ENCODE assay signal across 9 cellular contexts in genomic region chr10:93993414-93993781, GRCh38. TPM values are rescaled to one million over a fixed set of nuclear protein-coding genes. Genes with fewer than 3 reads are reported as not detected.
DNase-seq lines count a peak whose midpoint lies in the region; ATAC-seq and TF ChIP-seq lines count a peak whose summit lies in the region.
"Had no signal": no experiment of that assay in that cellular context is flagged by ENCODE, and none has a peak within 500 bp of the region (broad histone marks: within the 10 kb centered on the region; RNA-seq: fewer than 3 reads in every experiment).

No MANE protein-coding gene starts in this region.

- H3K9me3 ChIP-seq in left ventricle myocardium inferior (replicated peaks), result no peaks in the 10 kb centered on the region

- H3K4me1 ChIP-seq in left ventricle myocardium inferior, result peaks cover 40% of the 10 kb centered on the region

- peak overlapping the region; percentile 52 for H3K4me3 ChIP-seq in H7 (ENCODE audit: insufficient read depth, low read depth, low read length)
- H3K4me3 ChIP-seq in left ventricle myocardium inferior, result peak overlapping the region; percentile 76
- peak overlapping the region; percentile 77 for H3K4me3 ChIP-seq in skeletal muscle cell (ENCODE audit: low read depth, low read length)

- H3K27me3 ChIP-seq in H7 (ENCODE audit: control insufficient read depth, insufficient read depth, low read length), result peaks cover 65% of the 10 kb centered on the region
- peaks cover 33% of the 10 kb centered on the region for H3K27me3 ChIP-seq in left ventricle myocardium inferior (ENCODE audit: low read depth)

- no peak for TF ChIP-seq CTCF in left ventricle myocardium inferior (IDR thresholded peaks at IDR 0.05; ENCODE audit: borderline replicate concordance)

- intact Hi-C loops in left ventricle myocardium inferior (cut with micrococcal nuclease) (no loop called here), sciatic nerve (cut with DNase I) (no loop called here)

- peak; percentile 6 for ATAC-seq in SK-N-SH treated with all-trans-retinoic acid at 6 μM for 48 hours
- no peak for ATAC-seq in sciatic nerve
- no peak for ATAC-seq in HG03045 (IDR thresholded peaks at IDR 0.05; ENCODE audit: unreplicated experiment)

- H3K27ac ChIP-seq in left ventricle myocardium inferior (replicated peaks), result peak overlapping the region; percentile 77

- DNase-seq in H7, result no peak
- no peak for DNase-seq in left ventricle myocardium inferior
- DNase-seq in skeletal muscle cell (ENCODE audit: low read depth), result no peak
- no peak for DNase-seq in SKM-1 (lab: John Stamatoyannopoulos, UW; ENCODE audit: unreplicated experiment)
- DNase-seq in foreskin melanocyte, result no peak
- no peak for DNase-seq in sciatic nerve (ENCODE audit: low spot score)
- DNase-seq: activated B cell treated with CpG ODN at 0.5 μM for 24 hours had no signal

- H3K36me3 ChIP-seq in H7 (replicated peaks; ENCODE audit: control insufficient read depth, insufficient read depth, low read length) (no peaks in the 10 kb centered on the region), left ventricle myocardium inferior (no peaks in the 10 kb centered on the region)

TF ChIP-seq in SK-N-SH treated with all-trans-retinoic acid at 6 μM for 48 hours, 23 proteins besides CTCF, POLR2A, EP300 and RAD21:
- no peak for TF ChIP-seq ZNF565 (CRISPR knock-in tag; conservative IDR thresholded peaks at IDR 0.05; ENCODE audit: low read depth)
- TF ChIP-seq, protein P1, sequence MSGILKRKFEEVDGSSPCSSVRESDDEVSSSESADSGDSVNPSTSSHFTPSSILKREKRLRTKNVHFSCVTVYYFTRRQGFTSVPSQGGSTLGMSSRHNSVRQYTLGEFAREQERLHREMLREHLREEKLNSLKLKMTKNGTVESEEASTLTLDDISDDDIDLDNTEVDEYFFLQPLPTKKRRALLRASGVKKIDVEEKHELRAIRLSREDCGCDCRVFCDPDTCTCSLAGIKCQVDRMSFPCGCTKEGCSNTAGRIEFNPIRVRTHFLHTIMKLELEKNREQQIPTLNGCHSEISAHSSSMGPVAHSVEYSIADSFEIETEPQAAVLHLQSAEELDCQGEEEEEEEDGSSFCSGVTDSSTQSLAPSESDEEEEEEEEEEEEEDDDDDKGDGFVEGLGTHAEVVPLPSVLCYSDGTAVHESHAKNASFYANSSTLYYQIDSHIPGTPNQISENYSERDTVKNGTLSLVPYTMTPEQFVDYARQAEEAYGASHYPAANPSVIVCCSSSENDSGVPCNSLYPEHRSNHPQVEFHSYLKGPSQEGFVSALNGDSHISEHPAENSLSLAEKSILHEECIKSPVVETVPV (CRISPR knock-in tag; IDR thresholded peaks at IDR 0.05), result no peak
- no peak for TF ChIP-seq TOX (CRISPR knock-in tag; IDR thresholded peaks at IDR 0.05; ENCODE audit: borderline replicate concordance)
- TF ChIP-seq ZNF70 (CRISPR knock-in tag; IDR thresholded peaks at IDR 0.05), result no peak
- no peak for TF ChIP-seq GLIS3 (CRISPR knock-in tag; IDR thresholded peaks at IDR 0.05)
- TF ChIP-seq TSHZ2 (CRISPR knock-in tag; IDR thresholded peaks at IDR 0.05), result no peak
- no peak for TF ChIP-seq RARB (CRISPR knock-in tag; IDR thresholded peaks at IDR 0.05)
- no peak for TF ChIP-seq ARNTL (CRISPR knock-in tag; IDR thresholded peaks at IDR 0.05; ENCODE audit: borderline replicate concordance, low read depth)
- TF ChIP-seq PPARA (CRISPR knock-in tag; IDR thresholded peaks at IDR 0.05; ENCODE audit: borderline replicate concordance), result no peak
- no peak for TF ChIP-seq CSDC2 (CRISPR knock-in tag; IDR thresholded peaks at IDR 0.05)
- no peak for TF ChIP-seq ZNF8 (CRISPR knock-in tag; IDR thresholded peaks at IDR 0.05)
- TF ChIP-seq TCF4 (CRISPR knock-in tag; IDR thresholded peaks at IDR 0.05; ENCODE audit: borderline replicate concordance), result no peak
- TF ChIP-seq ISL1 (CRISPR knock-in tag; IDR thresholded peaks at IDR 0.05), result no peak
- TF ChIP-seq ZFP30 (CRISPR knock-in tag; IDR thresholded peaks at IDR 0.05), result no peak
- TF ChIP-seq, protein P2, sequence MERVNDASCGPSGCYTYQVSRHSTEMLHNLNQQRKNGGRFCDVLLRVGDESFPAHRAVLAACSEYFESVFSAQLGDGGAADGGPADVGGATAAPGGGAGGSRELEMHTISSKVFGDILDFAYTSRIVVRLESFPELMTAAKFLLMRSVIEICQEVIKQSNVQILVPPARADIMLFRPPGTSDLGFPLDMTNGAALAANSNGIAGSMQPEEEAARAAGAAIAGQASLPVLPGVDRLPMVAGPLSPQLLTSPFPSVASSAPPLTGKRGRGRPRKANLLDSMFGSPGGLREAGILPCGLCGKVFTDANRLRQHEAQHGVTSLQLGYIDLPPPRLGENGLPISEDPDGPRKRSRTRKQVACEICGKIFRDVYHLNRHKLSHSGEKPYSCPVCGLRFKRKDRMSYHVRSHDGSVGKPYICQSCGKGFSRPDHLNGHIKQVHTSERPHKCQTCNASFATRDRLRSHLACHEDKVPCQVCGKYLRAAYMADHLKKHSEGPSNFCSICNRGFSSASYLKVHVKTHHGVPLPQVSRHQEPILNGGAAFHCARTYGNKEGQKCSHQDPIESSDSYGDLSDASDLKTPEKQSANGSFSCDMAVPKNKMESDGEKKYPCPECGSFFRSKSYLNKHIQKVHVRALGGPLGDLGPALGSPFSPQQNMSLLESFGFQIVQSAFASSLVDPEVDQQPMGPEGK (CRISPR knock-in tag; IDR thresholded peaks at IDR 0.05; ENCODE audit: borderline replicate concordance), result no peak

RNA-seq across cellular contexts. Expression of gene PLCE1, which starts 0.3 kb away (rescaled TPM):
- total RNA-seq in H7 (2014; rRNA removed; shearing (Covaris generic)), result 0.52 and 0.69 TPM in 2 replicates
- total RNA-seq in left ventricle myocardium inferior, result 11.2 TPM
- total RNA-seq in sciatic nerve, result 16.9 TPM
- total RNA-seq: activated B cell treated with CpG ODN at 0.5 μM for 24 hours had no signal
